ENCODE assay signal across 22 cellular contexts in the genomic region with DNA sequence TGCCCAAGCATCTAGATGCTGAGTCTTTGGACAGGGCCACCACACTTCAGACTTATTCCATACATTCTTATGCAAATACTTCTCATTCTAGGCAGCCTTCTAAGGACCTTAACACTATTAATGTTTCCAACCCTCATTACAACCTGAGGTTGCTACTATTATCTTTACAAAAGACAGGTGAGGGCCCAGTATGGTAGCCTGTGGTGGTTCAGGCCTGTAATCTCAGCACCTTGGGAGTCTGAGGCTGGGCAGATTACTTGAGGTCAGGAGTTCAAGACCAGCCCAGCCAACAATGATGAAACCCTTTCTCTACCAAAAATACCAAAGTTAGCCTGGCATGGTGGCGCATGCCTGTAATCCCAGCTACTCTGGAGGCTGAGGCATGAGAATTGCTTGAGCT. TPM values are rescaled to one million over a fixed set of nuclear protein-coding genes. Genes with fewer than 3 reads are reported as not detected.
"Had no signal": no experiment of that assay in that cellular context is flagged by ENCODE, and none has a peak within 500 bp of the region (broad histone marks: within the 10 kb centered on the region; RNA-seq: fewer than 3 reads in every experiment).

No MANE protein-coding gene starts in this region.

- H3K27ac ChIP-seq: SJCRH30 had no signal

- H3K4me1 ChIP-seq: SJCRH30 had no signal

- H3K4me3 ChIP-seq: SJCRH30 had no signal

- H3K27me3 ChIP-seq: SJCRH30 had no signal

- ATAC-seq: SK-N-SH treated with all-trans-retinoic acid at 6 μM for 48 hours had no signal

- DNase-seq: KBM-7, MV-4-11, NCI-H1048, NCI-H1105, NCI-H1417, NCI-H1436 treated with DMSO at 0.1 percent for 48 hours, NCI-H1694 treated with DMSO at 0.1 percent for 48 hours, NCI-H1930, NCI-H2081, NCI-H2107, NCI-H2227 treated with DMSO at 0.1 percent for 48 hours, NCI-H524, NCI-H526 treated with DMSO at 0.1 percent for 48 hours, NCI-H748 treated with DMSO at 0.1 percent for 48 hours, RPMI8226, SHP77 treated with DMSO at 0.1 percent for 48 hours, SJCRH30, T-helper 1 cell had no signal

RNA-seq across cellular contexts. Expression of a gene that starts 54.1 kb away (rescaled TPM):
- total RNA-seq: LHCN-M2, MCF 10A, NCI-H460, SJCRH30 had no signal
